Comparison of ENCODE assay signal across 1 cellular context in genomic region chrX:17738002-17738713, GRCh38.
A peak's percentile ranks its signal among the peaks of the same experiment; 100 is the strongest.
TF ChIP-seq lines count a peak whose summit lies in the region.

No MANE protein-coding gene starts in this region.

TF ChIP-seq in WTC11, 78 proteins besides CTCF, POLR2A, EP300 and RAD21 (continued from another document):
- TF ChIP-seq, protein P1, sequence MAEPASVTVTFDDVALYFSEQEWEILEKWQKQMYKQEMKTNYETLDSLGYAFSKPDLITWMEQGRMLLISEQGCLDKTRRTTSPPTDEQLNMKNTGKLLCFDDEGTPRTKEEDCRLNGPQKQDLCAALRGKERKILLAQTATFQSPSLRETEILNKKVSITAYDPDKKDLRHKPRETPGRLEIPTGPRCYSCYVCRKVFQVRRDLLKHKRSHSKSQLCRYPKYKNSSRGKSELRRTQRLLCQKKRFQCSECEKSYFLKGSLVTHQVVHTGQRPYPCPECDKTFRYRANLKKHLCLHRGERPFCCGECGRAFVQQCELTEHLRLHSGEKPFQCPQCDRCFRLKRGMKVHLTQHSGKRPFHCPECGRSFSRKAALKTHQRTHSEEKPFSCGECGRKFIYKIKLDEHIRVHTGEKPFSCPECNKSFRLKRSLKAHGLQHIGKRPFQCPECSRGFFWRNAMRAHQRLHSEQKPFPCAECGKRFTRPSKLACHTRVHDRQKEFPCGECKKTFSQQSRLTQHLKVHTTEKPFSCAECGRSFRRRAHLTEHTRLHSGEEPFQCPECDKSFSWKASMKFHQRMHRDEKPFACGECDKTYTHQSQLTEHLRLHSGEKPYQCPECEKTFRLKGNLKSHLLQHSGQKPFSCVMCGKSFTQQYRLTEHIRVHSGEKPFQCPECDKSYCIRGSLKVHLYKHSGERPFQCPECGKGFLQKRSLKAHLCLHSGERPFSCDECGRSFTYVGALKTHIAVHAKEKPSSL (CRISPR knock-in tag; conservative IDR thresholded peaks at IDR 0.05) = no peak
- TF ChIP-seq PRRX2 (CRISPR knock-in tag; IDR thresholded peaks at IDR 0.05) (no peak), CBFB (CRISPR knock-in tag; IDR thresholded peaks at IDR 0.05; ENCODE audit: low read depth) (no peak), JAZF1 (CRISPR knock-in tag; IDR thresholded peaks at IDR 0.05) (no peak), NR1H2 (CRISPR knock-in tag; IDR thresholded peaks at IDR 0.05) (no peak), SOX15 (CRISPR knock-in tag; IDR thresholded peaks at IDR 0.05) (no peak), ESRRA (CRISPR knock-in tag; IDR thresholded peaks at IDR 0.05; ENCODE audit: borderline replicate concordance) (no peak), MLX (CRISPR knock-in tag; IDR thresholded peaks at IDR 0.05) (no peak), ELF4 (CRISPR knock-in tag; IDR thresholded peaks at IDR 0.05; ENCODE audit: low read depth) (no peak), NFYB (CRISPR knock-in tag; conservative IDR thresholded peaks at IDR 0.05; ENCODE audit: low read depth) (no peak), ATF2 (CRISPR knock-in tag; IDR thresholded peaks at IDR 0.05; ENCODE audit: borderline replicate concordance, low read depth) (no peak), PREB (CRISPR knock-in tag; IDR thresholded peaks at IDR 0.05; ENCODE audit: borderline replicate concordance) (peak; percentile 63; the same call in 1 of the 2 replicates), HMGA2 (CRISPR knock-in tag; IDR thresholded peaks at IDR 0.05) (no peak), AFF4 (CRISPR knock-in tag; IDR thresholded peaks at IDR 0.05; ENCODE audit: borderline replicate concordance) (no peak), GRHL2 (CRISPR knock-in tag; IDR thresholded peaks at IDR 0.05; ENCODE audit: insufficient replicate concordance, severe bottlenecking) (no peak), TP53 (CRISPR knock-in tag; IDR thresholded peaks at IDR 0.05) (no peak), GTF2I (CRISPR knock-in tag; conservative IDR thresholded peaks at IDR 0.05) (no peak), KAT7 (CRISPR knock-in tag; IDR thresholded peaks at IDR 0.05; ENCODE audit: borderline replicate concordance) (no peak), FOXP1 (CRISPR knock-in tag; IDR thresholded peaks at IDR 0.05; ENCODE audit: borderline replicate concordance) (peak; percentile 76; the same call in 1 of the 2 replicates)
- TF ChIP-seq, protein P2, sequence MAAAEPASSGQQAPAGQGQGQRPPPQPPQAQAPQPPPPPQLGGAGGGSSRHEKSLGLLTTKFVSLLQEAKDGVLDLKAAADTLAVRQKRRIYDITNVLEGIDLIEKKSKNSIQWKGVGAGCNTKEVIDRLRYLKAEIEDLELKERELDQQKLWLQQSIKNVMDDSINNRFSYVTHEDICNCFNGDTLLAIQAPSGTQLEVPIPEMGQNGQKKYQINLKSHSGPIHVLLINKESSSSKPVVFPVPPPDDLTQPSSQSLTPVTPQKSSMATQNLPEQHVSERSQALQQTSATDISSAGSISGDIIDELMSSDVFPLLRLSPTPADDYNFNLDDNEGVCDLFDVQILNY (CRISPR knock-in tag; IDR thresholded peaks at IDR 0.05) = no peak
- TF ChIP-seq, protein P3, sequence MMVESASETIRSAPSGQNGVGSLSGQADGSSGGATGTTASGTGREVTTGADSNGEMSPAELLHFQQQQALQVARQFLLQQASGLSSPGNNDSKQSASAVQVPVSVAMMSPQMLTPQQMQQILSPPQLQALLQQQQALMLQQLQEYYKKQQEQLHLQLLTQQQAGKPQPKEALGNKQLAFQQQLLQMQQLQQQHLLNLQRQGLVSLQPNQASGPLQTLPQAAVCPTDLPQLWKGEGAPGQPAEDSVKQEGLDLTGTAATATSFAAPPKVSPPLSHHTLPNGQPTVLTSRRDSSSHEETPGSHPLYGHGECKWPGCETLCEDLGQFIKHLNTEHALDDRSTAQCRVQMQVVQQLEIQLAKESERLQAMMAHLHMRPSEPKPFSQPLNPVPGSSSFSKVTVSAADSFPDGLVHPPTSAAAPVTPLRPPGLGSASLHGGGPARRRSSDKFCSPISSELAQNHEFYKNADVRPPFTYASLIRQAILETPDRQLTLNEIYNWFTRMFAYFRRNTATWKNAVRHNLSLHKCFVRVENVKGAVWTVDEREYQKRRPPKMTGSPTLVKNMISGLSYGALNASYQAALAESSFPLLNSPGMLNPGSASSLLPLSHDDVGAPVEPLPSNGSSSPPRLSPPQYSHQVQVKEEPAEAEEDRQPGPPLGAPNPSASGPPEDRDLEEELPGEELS (CRISPR knock-in tag; IDR thresholded peaks at IDR 0.05) = 0 out of 2 replicates have a peak, but pooled peaks have one; percentile 33
- TF ChIP-seq, protein P4, sequence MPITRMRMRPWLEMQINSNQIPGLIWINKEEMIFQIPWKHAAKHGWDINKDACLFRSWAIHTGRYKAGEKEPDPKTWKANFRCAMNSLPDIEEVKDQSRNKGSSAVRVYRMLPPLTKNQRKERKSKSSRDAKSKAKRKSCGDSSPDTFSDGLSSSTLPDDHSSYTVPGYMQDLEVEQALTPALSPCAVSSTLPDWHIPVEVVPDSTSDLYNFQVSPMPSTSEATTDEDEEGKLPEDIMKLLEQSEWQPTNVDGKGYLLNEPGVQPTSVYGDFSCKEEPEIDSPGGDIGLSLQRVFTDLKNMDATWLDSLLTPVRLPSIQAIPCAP (CRISPR knock-in tag; IDR thresholded peaks at IDR 0.05) = peak; percentile 70; the same call in 1 of the 2 replicates
- TF ChIP-seq, protein P5, sequence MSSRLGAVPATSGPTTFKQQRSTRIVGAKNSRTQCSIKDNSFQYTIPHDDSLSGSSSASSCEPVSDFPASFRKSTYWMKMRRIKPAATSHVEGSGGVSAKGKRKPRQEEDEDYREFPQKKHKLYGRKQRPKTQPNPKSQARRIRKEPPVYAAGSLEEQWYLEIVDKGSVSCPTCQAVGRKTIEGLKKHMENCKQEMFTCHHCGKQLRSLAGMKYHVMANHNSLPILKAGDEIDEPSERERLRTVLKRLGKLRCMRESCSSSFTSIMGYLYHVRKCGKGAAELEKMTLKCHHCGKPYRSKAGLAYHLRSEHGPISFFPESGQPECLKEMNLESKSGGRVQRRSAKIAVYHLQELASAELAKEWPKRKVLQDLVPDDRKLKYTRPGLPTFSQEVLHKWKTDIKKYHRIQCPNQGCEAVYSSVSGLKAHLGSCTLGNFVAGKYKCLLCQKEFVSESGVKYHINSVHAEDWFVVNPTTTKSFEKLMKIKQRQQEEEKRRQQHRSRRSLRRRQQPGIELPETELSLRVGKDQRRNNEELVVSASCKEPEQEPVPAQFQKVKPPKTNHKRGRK (CRISPR knock-in tag; IDR thresholded peaks at IDR 0.05; ENCODE audit: borderline replicate concordance) = no peak
- TF ChIP-seq, protein P6, sequence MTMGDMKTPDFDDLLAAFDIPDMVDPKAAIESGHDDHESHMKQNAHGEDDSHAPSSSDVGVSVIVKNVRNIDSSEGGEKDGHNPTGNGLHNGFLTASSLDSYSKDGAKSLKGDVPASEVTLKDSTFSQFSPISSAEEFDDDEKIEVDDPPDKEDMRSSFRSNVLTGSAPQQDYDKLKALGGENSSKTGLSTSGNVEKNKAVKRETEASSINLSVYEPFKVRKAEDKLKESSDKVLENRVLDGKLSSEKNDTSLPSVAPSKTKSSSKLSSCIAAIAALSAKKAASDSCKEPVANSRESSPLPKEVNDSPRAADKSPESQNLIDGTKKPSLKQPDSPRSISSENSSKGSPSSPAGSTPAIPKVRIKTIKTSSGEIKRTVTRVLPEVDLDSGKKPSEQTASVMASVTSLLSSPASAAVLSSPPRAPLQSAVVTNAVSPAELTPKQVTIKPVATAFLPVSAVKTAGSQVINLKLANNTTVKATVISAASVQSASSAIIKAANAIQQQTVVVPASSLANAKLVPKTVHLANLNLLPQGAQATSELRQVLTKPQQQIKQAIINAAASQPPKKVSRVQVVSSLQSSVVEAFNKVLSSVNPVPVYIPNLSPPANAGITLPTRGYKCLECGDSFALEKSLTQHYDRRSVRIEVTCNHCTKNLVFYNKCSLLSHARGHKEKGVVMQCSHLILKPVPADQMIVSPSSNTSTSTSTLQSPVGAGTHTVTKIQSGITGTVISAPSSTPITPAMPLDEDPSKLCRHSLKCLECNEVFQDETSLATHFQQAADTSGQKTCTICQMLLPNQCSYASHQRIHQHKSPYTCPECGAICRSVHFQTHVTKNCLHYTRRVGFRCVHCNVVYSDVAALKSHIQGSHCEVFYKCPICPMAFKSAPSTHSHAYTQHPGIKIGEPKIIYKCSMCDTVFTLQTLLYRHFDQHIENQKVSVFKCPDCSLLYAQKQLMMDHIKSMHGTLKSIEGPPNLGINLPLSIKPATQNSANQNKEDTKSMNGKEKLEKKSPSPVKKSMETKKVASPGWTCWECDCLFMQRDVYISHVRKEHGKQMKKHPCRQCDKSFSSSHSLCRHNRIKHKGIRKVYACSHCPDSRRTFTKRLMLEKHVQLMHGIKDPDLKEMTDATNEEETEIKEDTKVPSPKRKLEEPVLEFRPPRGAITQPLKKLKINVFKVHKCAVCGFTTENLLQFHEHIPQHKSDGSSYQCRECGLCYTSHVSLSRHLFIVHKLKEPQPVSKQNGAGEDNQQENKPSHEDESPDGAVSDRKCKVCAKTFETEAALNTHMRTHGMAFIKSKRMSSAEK (CRISPR knock-in tag; IDR thresholded peaks at IDR 0.05; ENCODE audit: borderline replicate concordance) = no peak
- TF ChIP-seq, protein P7, sequence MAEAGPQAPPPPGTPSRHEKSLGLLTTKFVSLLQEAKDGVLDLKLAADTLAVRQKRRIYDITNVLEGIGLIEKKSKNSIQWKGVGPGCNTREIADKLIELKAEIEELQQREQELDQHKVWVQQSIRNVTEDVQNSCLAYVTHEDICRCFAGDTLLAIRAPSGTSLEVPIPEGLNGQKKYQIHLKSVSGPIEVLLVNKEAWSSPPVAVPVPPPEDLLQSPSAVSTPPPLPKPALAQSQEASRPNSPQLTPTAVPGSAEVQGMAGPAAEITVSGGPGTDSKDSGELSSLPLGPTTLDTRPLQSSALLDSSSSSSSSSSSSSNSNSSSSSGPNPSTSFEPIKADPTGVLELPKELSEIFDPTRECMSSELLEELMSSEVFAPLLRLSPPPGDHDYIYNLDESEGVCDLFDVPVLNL (CRISPR knock-in tag; IDR thresholded peaks at IDR 0.05; ENCODE audit: borderline replicate concordance, low read depth) = no peak
- TF ChIP-seq, protein P8, sequence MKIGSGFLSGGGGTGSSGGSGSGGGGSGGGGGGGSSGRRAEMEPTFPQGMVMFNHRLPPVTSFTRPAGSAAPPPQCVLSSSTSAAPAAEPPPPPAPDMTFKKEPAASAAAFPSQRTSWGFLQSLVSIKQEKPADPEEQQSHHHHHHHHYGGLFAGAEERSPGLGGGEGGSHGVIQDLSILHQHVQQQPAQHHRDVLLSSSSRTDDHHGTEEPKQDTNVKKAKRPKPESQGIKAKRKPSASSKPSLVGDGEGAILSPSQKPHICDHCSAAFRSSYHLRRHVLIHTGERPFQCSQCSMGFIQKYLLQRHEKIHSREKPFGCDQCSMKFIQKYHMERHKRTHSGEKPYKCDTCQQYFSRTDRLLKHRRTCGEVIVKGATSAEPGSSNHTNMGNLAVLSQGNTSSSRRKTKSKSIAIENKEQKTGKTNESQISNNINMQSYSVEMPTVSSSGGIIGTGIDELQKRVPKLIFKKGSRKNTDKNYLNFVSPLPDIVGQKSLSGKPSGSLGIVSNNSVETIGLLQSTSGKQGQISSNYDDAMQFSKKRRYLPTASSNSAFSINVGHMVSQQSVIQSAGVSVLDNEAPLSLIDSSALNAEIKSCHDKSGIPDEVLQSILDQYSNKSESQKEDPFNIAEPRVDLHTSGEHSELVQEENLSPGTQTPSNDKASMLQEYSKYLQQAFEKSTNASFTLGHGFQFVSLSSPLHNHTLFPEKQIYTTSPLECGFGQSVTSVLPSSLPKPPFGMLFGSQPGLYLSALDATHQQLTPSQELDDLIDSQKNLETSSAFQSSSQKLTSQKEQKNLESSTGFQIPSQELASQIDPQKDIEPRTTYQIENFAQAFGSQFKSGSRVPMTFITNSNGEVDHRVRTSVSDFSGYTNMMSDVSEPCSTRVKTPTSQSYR (CRISPR knock-in tag; IDR thresholded peaks at IDR 0.05) = no peak
